ENCODE assay signal across 30 cellular contexts in genomic region chr17:71173963-71174362, GRCh38.
"Had no signal": no experiment of that assay in that cellular context is flagged by ENCODE, and none has a peak within 500 bp of the region (broad histone marks: within the 10 kb centered on the region; RNA-seq: fewer than 3 reads in every experiment).

No MANE protein-coding gene starts in this region.

- H3K27me3 Mint-ChIP-seq: naive thymus-derived CD4-positive, alpha-beta T cell; stimulated activated memory B cell treated with anti-CD40 and anti-IgM and Interleukin-4, amounts not matched to agents 10 μg/mL and 1 μg/mL and 100 μg/mL, for 72 hours; stimulated activated naive CD8-positive, alpha-beta T cell treated with anti-CD3 and anti-CD28 coated beads, Interleukin-15, amount 100 ng/mL, for 72 hours; type B pancreatic cell had no signal

- H3K4me3 Mint-ChIP-seq: naive thymus-derived CD4-positive, alpha-beta T cell; natural killer cell; nephron; neural progenitor cell; stimulated activated memory B cell treated with anti-CD40 and anti-IgM and Interleukin-4, amounts not matched to agents 10 μg/mL and 1 μg/mL and 100 μg/mL, for 72 hours; stimulated activated naive CD8-positive, alpha-beta T cell treated with anti-CD3 and anti-CD28 coated beads, Interleukin-15, amount 100 ng/mL, for 72 hours; type B pancreatic cell had no signal

- H3K4me1 Mint-ChIP-seq: naive thymus-derived CD4-positive, alpha-beta T cell; natural killer cell; nephron; stimulated activated memory B cell treated with anti-CD40 and anti-IgM and Interleukin-4, amounts not matched to agents 10 μg/mL and 1 μg/mL and 100 μg/mL, for 72 hours; stimulated activated naive CD8-positive, alpha-beta T cell treated with anti-CD3 and anti-CD28 coated beads, Interleukin-15, amount 100 ng/mL, for 72 hours had no signal

- H3K9me3 Mint-ChIP-seq: nephron, neural progenitor cell, type B pancreatic cell had no signal

- H3K27ac Mint-ChIP-seq: naive thymus-derived CD4-positive, alpha-beta T cell; natural killer cell; nephron; neural progenitor cell; stimulated activated memory B cell treated with anti-CD40 and anti-IgM and Interleukin-4, amounts not matched to agents 10 μg/mL and 1 μg/mL and 100 μg/mL, for 72 hours; stimulated activated naive CD8-positive, alpha-beta T cell treated with anti-CD3 and anti-CD28 coated beads, Interleukin-15, amount 100 ng/mL, for 72 hours; type B pancreatic cell had no signal

- H3K36me3 Mint-ChIP-seq: naive thymus-derived CD4-positive, alpha-beta T cell; neural progenitor cell; stimulated activated memory B cell treated with anti-CD40 and anti-IgM and Interleukin-4, amounts not matched to agents 10 μg/mL and 1 μg/mL and 100 μg/mL, for 72 hours; type B pancreatic cell had no signal

- H3K4me3 ChIP-seq: neural progenitor cell, pancreas, prostate gland, right lobe of liver, sigmoid colon, spleen, suprapubic skin, testis, tibial artery, transverse colon, upper lobe of right lung, vagina had no signal

- DNase-seq: naive thymus-derived CD4-positive, alpha-beta T cell; natural killer cell; occipital lobe; pancreas; retina; right cardiac atrium; right lobe of liver; sigmoid colon; small intestine; spleen; stimulated activated CD4-positive, alpha-beta T cell treated with anti-CD3 and anti-CD28 coated beads, Interleukin-12 subunit alpha, Interleukin-12 subunit beta, amount 100 ng/mL, for 4 hours; stimulated activated CD4-positive, alpha-beta T cell treated with anti-CD3 and anti-CD28 coated beads, Interleukin-1b, Interleukin-23, amount 100 ng/mL, for 48 hours; stimulated activated CD4-positive, alpha-beta T cell treated with anti-CD3 and anti-CD28 coated beads, Interleukin-4, amount 100 ng/mL, for 1 hour; stimulated activated CD4-positive, alpha-beta T cell treated with anti-CD3 and anti-CD28 coated beads, Interleukin-4, amount 100 ng/mL, for 4 hours; stimulated activated CD8-positive, alpha-beta memory T cell treated with anti-CD3 and anti-CD28 coated beads, Interleukin-4, amount 100 ng/mL, for 48 hours; stimulated activated naive CD4-positive, alpha-beta T cell; stimulated activated naive CD8-positive, alpha-beta T cell treated with anti-CD3 and anti-CD28 coated beads, Interleukin-15, amount 100 ng/mL, for 72 hours; stimulated activated naive CD8-positive, alpha-beta T cell treated with anti-CD3 and anti-CD28 coated beads, Interleukin-15, Interleukin-2, amounts not matched to agents 100 U/mL and 50 U/mL, for 24 hours; substantia nigra; testis; tibial artery; transverse colon; upper lobe of right lung had no signal

- FAIRE-seq: pancreas had no signal
